Comparison of ENCODE assay signal across 5 cellular contexts in the genomic region with DNA sequence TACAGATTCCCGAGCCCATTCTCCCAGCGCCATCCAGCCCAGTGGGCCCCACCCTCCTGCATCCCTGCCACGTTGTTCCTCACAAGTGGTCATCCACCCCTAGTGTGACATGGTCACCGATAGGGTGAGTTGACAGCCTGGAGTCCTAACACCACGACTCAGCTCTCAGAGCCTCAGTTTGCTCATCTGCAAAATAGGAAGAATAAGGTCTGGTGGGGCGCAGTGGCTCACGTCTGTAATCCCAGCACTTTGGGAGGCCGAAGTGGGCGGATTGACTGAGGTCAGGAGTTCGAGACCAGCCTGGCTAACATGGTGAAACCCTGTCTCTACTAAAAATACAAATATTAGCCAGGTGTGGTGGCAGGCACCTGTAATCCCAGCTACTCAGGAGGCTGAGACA. TPM values are rescaled to one million over a fixed set of nuclear protein-coding genes. Genes with fewer than 3 reads are reported as not detected.
DNase-seq lines count a peak whose midpoint lies in the region; ATAC-seq and TF ChIP-seq lines count a peak whose summit lies in the region.
"Not testable (repeated sequence)": the region's sequence is repeated elsewhere in the genome, so short reads cannot be mapped to it uniquely, and the experiment has no call there.

No MANE protein-coding gene starts in this region.

- WGBS in neuronal stem cell (ENCODE audit: extremely low coverage in 2 of 2, insufficient read length in 2 of 2, insufficient replicate concordance in 1 of 2), 2 donors = no CpG with 5 or more reads among the region's 10 CpGs
- WGBS in spleen, 5 donors = 80 to 89% (median 87%) methylated on average over 10 of the region's 10 CpGs

- not testable (repeated sequence) for H3K4me1 ChIP-seq in HEK293 (ENCODE audit: control insufficient read depth, insufficient read depth, low read length); neuronal stem cell (ENCODE audit: control insufficient read depth in 2 of 2, insufficient read depth in 1 of 2, low read depth in 1 of 2, low read length in 2 of 2); spleen

- POLR2A ChIA-PET in HEK293 (lab: Yijun Ruan, JAX) = not testable (repeated sequence)

- H3K14ac ChIP-seq in neuronal stem cell (ENCODE audit: low read length) = not testable (repeated sequence)

- not testable (repeated sequence) for H2BK15ac ChIP-seq in neuronal stem cell (ENCODE audit: low read length)

- peak overlapping the region; percentile 35 for H2BK5ac ChIP-seq in neuronal stem cell (ENCODE audit: low read length)

- not testable (repeated sequence) for H3K27ac ChIP-seq in HEK293 (ENCODE audit: extremely low read depth, low read depth, low read length); neuronal stem cell (replicated peaks; ENCODE audit: low read length); spleen

- H2BK12ac ChIP-seq in neuronal stem cell (ENCODE audit: low read length) = not testable (repeated sequence)

- H4K8ac ChIP-seq in neuronal stem cell (ENCODE audit: low read depth, low read length) = not testable (repeated sequence)

- H3K4me2 ChIP-seq in neuronal stem cell (ENCODE audit: insufficient read depth, low read length, poor library complexity, severe bottlenecking) = not testable (repeated sequence)

- H3K27me3 ChIP-seq in neuronal stem cell (ENCODE audit: control insufficient read depth in 3 of 3, insufficient read depth in 3 of 3, low read depth in 1 of 3, low read length in 3 of 3) (peaks cover 0 to 32% (median 0%) of the 10 kb centered on the region in 3 experiments), spleen (replicated peaks in 1 of 7) (peaks cover 0 to 64% (median 0%) of the 10 kb centered on the region in 7 donors)

- not testable (repeated sequence) for H3K9me3 ChIP-seq in HEK293 (ENCODE audit: control insufficient read depth, insufficient read depth, low read depth, low read length); neuronal stem cell (replicated peaks in 1 of 2; ENCODE audit: control insufficient read depth in 2 of 2, insufficient read depth in 1 of 2, low read depth in 1 of 2, low read length in 2 of 2); spleen

- H3K4ac ChIP-seq in neuronal stem cell (ENCODE audit: low read length) = not testable (repeated sequence)

- H3K36me3 ChIP-seq in HEK293 (ENCODE audit: control insufficient read depth in 2 of 2, insufficient read depth in 1 of 2, low read length in 2 of 2); neuronal stem cell (replicated peaks in 1 of 2; ENCODE audit: control insufficient read depth in 2 of 2, insufficient read depth in 2 of 2, low read length in 2 of 2); spleen: not testable (repeated sequence)

- H3K79me1 ChIP-seq in neuronal stem cell (ENCODE audit: low read depth, low read length) = not testable (repeated sequence)

- ATAC-seq in Right ventricle myocardium inferior, left ventricle myocardium superior: not testable (repeated sequence)

- not testable (repeated sequence) for H2AFZ ChIP-seq in neuronal stem cell (ENCODE audit: low read length)

- intact Hi-C loops in Right ventricle myocardium inferior (cut with DNase I) = loop anchor here (10.0 kb wide), 1 partner anchor 225 kb away; no protein-coding TSS in a partner anchor
- intact Hi-C loops in left ventricle myocardium superior (cut with micrococcal nuclease) = loop anchor here (10.0 kb wide), 2 partner anchors 285 to 365 kb away; no protein-coding TSS in a partner anchor
- intact Hi-C loops in spleen (cut with DNase I; ENCODE audit: low total_unique reads) = loop anchor here (10.0 kb wide), 1 partner anchor 365 kb away; no protein-coding TSS in a partner anchor

- peak overlapping the region; percentile 46 for H3K23ac ChIP-seq in neuronal stem cell (ENCODE audit: low read depth, low read length, poor library complexity)

- DNase-seq in Right ventricle myocardium inferior (ENCODE audit: missing footprints) = peak; percentile 31
- DNase-seq in left ventricle myocardium superior = peak; percentile 15
- not testable (repeated sequence) for DNase-seq in neuronal stem cell (ENCODE audit: low spot score)
- peak; percentile 52 for DNase-seq in spleen

- H3K4me3 ChIP-seq in HEK293 (ENCODE audit: low read depth, low read length); neuronal stem cell (ENCODE audit: low read length in 2 of 2); spleen: not testable (repeated sequence)

- not testable (repeated sequence) for H3K9ac ChIP-seq in neuronal stem cell (ENCODE audit: low read depth, low read length, poor library complexity)

- CTCF ChIA-PET in HEK293 (lab: Yijun Ruan, JAX) = interaction anchor here (0.7 to 2.3 kb wide), 2 partner anchors 16 to 267 kb away, joined by 3 to 13 read pairs; no protein-coding TSS in a partner anchor

- H3K18ac ChIP-seq in neuronal stem cell (ENCODE audit: low read length) = peak overlapping the region; percentile 58

- H2AK5ac ChIP-seq in neuronal stem cell (ENCODE audit: low read depth, low read length) = not testable (repeated sequence)

- not testable (repeated sequence) for TF ChIP-seq CTCF in HEK293 (tag by site-specific recombination; IDR thresholded peaks at IDR 0.05); spleen (IDR thresholded peaks at IDR 0.05 in 8 of 11, conservative IDR thresholded peaks at IDR 0.05 in 3 of 11)

- H4K91ac ChIP-seq in neuronal stem cell (ENCODE audit: low read depth, low read length, poor library complexity) = not testable (repeated sequence)

- H2BK120ac ChIP-seq in neuronal stem cell (ENCODE audit: low read depth, low read length) = not testable (repeated sequence)

- not testable (repeated sequence) for TF ChIP-seq POLR2A in spleen (IDR thresholded peaks at IDR 0.05)

TF ChIP-seq in HEK293, 187 proteins besides CTCF, POLR2A, EP300 and RAD21:
- TF ChIP-seq, protein P1, sequence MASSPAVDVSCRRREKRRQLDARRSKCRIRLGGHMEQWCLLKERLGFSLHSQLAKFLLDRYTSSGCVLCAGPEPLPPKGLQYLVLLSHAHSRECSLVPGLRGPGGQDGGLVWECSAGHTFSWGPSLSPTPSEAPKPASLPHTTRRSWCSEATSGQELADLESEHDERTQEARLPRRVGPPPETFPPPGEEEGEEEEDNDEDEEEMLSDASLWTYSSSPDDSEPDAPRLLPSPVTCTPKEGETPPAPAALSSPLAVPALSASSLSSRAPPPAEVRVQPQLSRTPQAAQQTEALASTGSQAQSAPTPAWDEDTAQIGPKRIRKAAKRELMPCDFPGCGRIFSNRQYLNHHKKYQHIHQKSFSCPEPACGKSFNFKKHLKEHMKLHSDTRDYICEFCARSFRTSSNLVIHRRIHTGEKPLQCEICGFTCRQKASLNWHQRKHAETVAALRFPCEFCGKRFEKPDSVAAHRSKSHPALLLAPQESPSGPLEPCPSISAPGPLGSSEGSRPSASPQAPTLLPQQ (tag by site-specific recombination; IDR thresholded peaks at IDR 0.05) = peak; percentile 37; the same call in 1 of the 2 replicates

RNA-seq across cellular contexts. Expression of a gene that starts 31.5 kb away (rescaled TPM):
- total RNA-seq in Right ventricle myocardium inferior (155 TPM), left ventricle myocardium superior (172 TPM), spleen (10 to 100 TPM; 24.5 to 36.1 (median 29.8) TPM)
- polyA plus RNA-seq in neuronal stem cell (2013, experiment 1 of 2) = 71.7 TPM
- polyA plus RNA-seq in neuronal stem cell (2013, experiment 2 of 2) = 72.0 TPM
- polyA plus RNA-seq in spleen = 10 to 100 TPM; 25.0 to 45.6 (median 45.2) TPM
